ENCODE assay signal across 19 cellular contexts in the genomic region with DNA sequence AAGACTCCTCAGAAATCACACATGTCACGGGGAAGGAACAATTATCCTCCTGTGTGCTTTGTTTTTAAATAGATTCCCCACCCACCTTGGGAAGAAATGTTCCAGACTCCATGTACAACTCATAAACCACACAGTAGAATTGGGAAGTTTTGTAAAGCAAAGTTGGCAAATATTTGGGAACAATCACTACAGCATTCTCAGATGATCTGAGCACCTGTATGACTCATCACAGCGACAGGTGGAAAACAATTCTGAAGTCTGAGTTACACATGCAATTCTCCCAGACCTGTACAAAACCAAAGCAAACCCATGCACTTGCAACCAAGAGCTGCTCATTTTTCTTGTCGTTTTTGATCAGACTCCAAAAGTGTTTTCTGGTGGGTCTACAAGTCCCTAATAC. TPM values are rescaled to one million over a fixed set of nuclear protein-coding genes. Genes with fewer than 3 reads are reported as not detected.
A peak's percentile ranks its signal among the peaks of the same experiment; 100 is the strongest.
DNase-seq lines count a peak whose midpoint lies in the region; ATAC-seq and TF ChIP-seq lines count a peak whose summit lies in the region.
"Had no signal": no experiment of that assay in that cellular context is flagged by ENCODE, and none has a peak within 500 bp of the region (broad histone marks: within the 10 kb centered on the region; RNA-seq: fewer than 3 reads in every experiment).

No MANE protein-coding gene starts in this region.

- H3K36me3 ChIP-seq in BLaER1 treated with 17β-estradiol and CSF1 and Interleukin-3, amounts not matched to agents 10 nM and 100 nM, result no peaks in the 10 kb centered on the region
- H3K36me3 ChIP-seq: brain microvascular endothelial cell had no signal

- peaks cover 13 to 50% (median 34%) of the 10 kb centered on the region in 10 experiments for H3K4me1 ChIP-seq in BLaER1 treated with 17β-estradiol and CSF1 and Interleukin-3, amounts not matched to agents 10 nM and 100 nM
- H3K4me1 ChIP-seq in foreskin keratinocyte, result no peaks in the 10 kb centered on the region

- H3K4me2 ChIP-seq in BLaER1 treated with 17β-estradiol and CSF1 and Interleukin-3, amounts not matched to agents 10 nM and 100 nM, result peak overlapping the region in 6 of 11 experiments; percentile 22 to 57 (median 43); a peak in 11 of 22 replicates

- H4K20me1 ChIP-seq in BLaER1 treated with 17β-estradiol and CSF1 and Interleukin-3, amounts not matched to agents 10 nM and 100 nM, result no peaks in the 10 kb centered on the region

- H3K27me3 Mint-ChIP-seq in type B pancreatic cell, result peaks cover 9% of the 10 kb centered on the region

- H3K4me1 Mint-ChIP-seq in type B pancreatic cell (ENCODE audit: unreplicated experiment), result peaks cover 10% of the 10 kb centered on the region

- ATAC-seq in foreskin keratinocyte (peak; percentile 52), GM18868 (IDR thresholded peaks at IDR 0.05; ENCODE audit: unreplicated experiment) (no peak)
- ATAC-seq: K562, SK-N-SH treated with all-trans-retinoic acid at 6 μM for 48 hours had no signal

- DNase-seq in NCI-H1105 treated with DMSO at 0.1 percent for 48 hours (lab: John Stamatoyannopoulos, UW) (peak; percentile 19), NCI-H1105 (lab: John Stamatoyannopoulos, UW) (no peak), NCI-H2107 (lab: John Stamatoyannopoulos, UW) (peak; percentile 22), foreskin keratinocyte (peak in 1 of 2 donors; percentile 35), type B pancreatic cell (ENCODE audit: extremely low spot score, unreplicated experiment) (no peak), NCI-H524 treated with DMSO at 0.1 percent for 48 hours (lab: John Stamatoyannopoulos, UW) (no peak)
- DNase-seq: 8988T; activated CD4-positive, alpha-beta memory T cell treated with anti-CD3 and anti-CD28 coated beads, Interleukin-2, amount 10 ng/mL, durations not matched to agents 7 days and 5 days; activated gamma-delta T cell; activated T-cell treated with anti-CD3 and anti-CD28 coated beads for 4 hours; AML-193; brain microvascular endothelial cell; hippocampal formation; NCI-H2081 treated with DMSO at 0.1 percent for 48 hours; T-helper 9 cell had no signal

- no peak overlapping the region for H3K27ac Mint-ChIP-seq in type B pancreatic cell
- H3K27ac Mint-ChIP-seq: activated CD4-positive, alpha-beta memory T cell treated with anti-CD3 and anti-CD28 coated beads, Interleukin-2, amount 10 ng/mL, durations not matched to agents 7 days and 5 days had no signal

- H3K9me3 Mint-ChIP-seq in type B pancreatic cell, result no peaks in the 10 kb centered on the region
- H3K9me3 Mint-ChIP-seq: activated CD4-positive, alpha-beta memory T cell treated with anti-CD3 and anti-CD28 coated beads, Interleukin-2, amount 10 ng/mL, durations not matched to agents 7 days and 5 days had no signal

- H3K9me3 ChIP-seq in BLaER1 treated with 17β-estradiol and CSF1 and Interleukin-3, amounts not matched to agents 10 nM and 100 nM (replicated peaks in 1 of 11), result no peaks in the 10 kb centered on the region

- TF ChIP-seq CTCF in foreskin keratinocyte (conservative IDR thresholded peaks at IDR 0.05) (no peak), type B pancreatic cell (conservative IDR thresholded peaks at IDR 0.05) (no peak)

- no peak overlapping the region for H3K4me3 Mint-ChIP-seq in type B pancreatic cell
- H3K4me3 Mint-ChIP-seq: activated CD4-positive, alpha-beta memory T cell treated with anti-CD3 and anti-CD28 coated beads, Interleukin-2, amount 10 ng/mL, durations not matched to agents 7 days and 5 days had no signal

- no peak overlapping the region for H3K4me3 ChIP-seq in BLaER1 treated with 17β-estradiol and CSF1 and Interleukin-3, amounts not matched to agents 10 nM and 100 nM
- H3K4me3 ChIP-seq: K562 had no signal

- no peak overlapping the region for H3K27ac ChIP-seq in BLaER1 treated with 17β-estradiol and CSF1 and Interleukin-3, amounts not matched to agents 10 nM and 100 nM
- H3K27ac ChIP-seq in foreskin keratinocyte, result no peak overlapping the region
- H3K27ac ChIP-seq: brain microvascular endothelial cell had no signal

- no peak overlapping the region for H3K9ac ChIP-seq in BLaER1 treated with 17β-estradiol and CSF1 and Interleukin-3, amounts not matched to agents 10 nM and 100 nM

- H3K36me3 Mint-ChIP-seq in type B pancreatic cell, result no peaks in the 10 kb centered on the region

- H3K27me3 ChIP-seq in BLaER1 treated with 17β-estradiol and CSF1 and Interleukin-3, amounts not matched to agents 10 nM and 100 nM, result no peaks in the 10 kb centered on the region
- peaks cover 33% of the 10 kb centered on the region for H3K27me3 ChIP-seq in foreskin keratinocyte
- H3K27me3 ChIP-seq: brain microvascular endothelial cell had no signal

RNA-seq across cellular contexts. Expression of a gene that starts 14.4 kb away (rescaled TPM):
- total RNA-seq in foreskin keratinocyte, result 0.04 TPM in 1 of 2 replicates, not detected in the other
- polyA plus RNA-seq in foreskin keratinocyte, result not detected in 2 replicates
- total RNA-seq in type B pancreatic cell (ENCODE audit: low replicate concordance), result 0.12 and 0.82 TPM in 2 replicates

Comparison
In these comparisons a context has a peak if more than half of its experiments do, and no peak if none do; other contexts are left out.
1. DNase-seq: peak in NCI-H1105 treated with DMSO at 0.1 percent for 48 hours (single experiment) and NCI-H2107 (single experiment); none in NCI-H1105 (single experiment), type B pancreatic cell (single experiment) and NCI-H524 treated with DMSO at 0.1 percent for 48 hours (single experiment).